In genomic region chr16:66590322-66590721, GRCh38 we compare ENCODE assay signal across 14 cellular contexts. TPM values are rescaled to one million over a fixed set of nuclear protein-coding genes. Genes with fewer than 3 reads are reported as not detected.
A peak's percentile ranks its signal among the peaks of the same experiment; 100 is the strongest.
DNase-seq lines count a peak whose midpoint lies in the region; ATAC-seq and TF ChIP-seq lines count a peak whose summit lies in the region.
"Had no signal": no experiment of that assay in that cellular context is flagged by ENCODE, and none has a peak within 500 bp of the region (broad histone marks: within the 10 kb centered on the region; RNA-seq: fewer than 3 reads in every experiment).

No MANE protein-coding gene starts in this region.

- H3K9me3 Mint-ChIP-seq in activated B cell treated with CpG ODN at 0.5 μM for 24 hours: peaks cover 3% of the 10 kb centered on the region
- H3K9me3 Mint-ChIP-seq in naive thymus-derived CD4-positive, alpha-beta T cell: peaks cover 0 to 3% (median 0%) of the 10 kb centered on the region in 11 donors
- H3K9me3 Mint-ChIP-seq: neural crest cell had no signal

- CTCF ChIA-PET in activated B cell treated with CpG ODN at 0.5 μM for 24 hours (lab: Charles Lee): interaction anchor here (1.0 to 1.5 kb wide), 5 partner anchors 19 to 184 kb away, joined by 3 to 4 read pairs (median 4); no protein-coding TSS in a partner anchor
- CTCF ChIA-PET in naive thymus-derived CD4-positive, alpha-beta T cell (lab: Charles Lee): interaction anchor here (0.7 to 2.5 kb wide), 13 partner anchors 9 to 278 kb away, joined by 3 to 28 read pairs (median 3); no protein-coding TSS in a partner anchor

- no peak overlapping the region for H3K27ac ChIP-seq in naive thymus-derived CD4-positive, alpha-beta T cell (ENCODE audit: low read depth, low read length)

- peaks cover 6 to 7% of the 10 kb centered on the region in 2 donors for H3K4me1 ChIP-seq in naive thymus-derived CD4-positive, alpha-beta T cell (ENCODE audit: control insufficient read depth in 2 of 2, insufficient read depth in 2 of 2, low read length in 2 of 2)

- H3K4me3 Mint-ChIP-seq in activated B cell treated with CpG ODN at 0.5 μM for 24 hours: peak overlapping the region; percentile 82
- peak overlapping the region; percentile 82 to 96 (median 88) for H3K4me3 Mint-ChIP-seq in naive thymus-derived CD4-positive, alpha-beta T cell
- H3K4me3 Mint-ChIP-seq: HFFc6, neural crest cell had no signal

- H3K36me3 Mint-ChIP-seq in activated B cell treated with CpG ODN at 0.5 μM for 24 hours (ENCODE audit: low read depth): no peaks in the 10 kb centered on the region
- peaks cover 0 to 2% (median 0%) of the 10 kb centered on the region in 5 donors for H3K36me3 Mint-ChIP-seq in naive thymus-derived CD4-positive, alpha-beta T cell

- peak overlapping the region; percentile 12 for H3K27ac Mint-ChIP-seq in activated B cell treated with CpG ODN at 0.5 μM for 24 hours
- H3K27ac Mint-ChIP-seq in naive thymus-derived CD4-positive, alpha-beta T cell: peak overlapping the region; percentile 70 to 90 (median 85)
- H3K27ac Mint-ChIP-seq: HFFc6 had no signal

- POLR2A ChIA-PET in activated B cell treated with CpG ODN at 0.5 μM for 24 hours (lab: Charles Lee): interaction anchor here (0.7 to 1.8 kb wide), 3 partner anchors 14 to 1937 kb away, joined by 3 to 8 read pairs (median 5); partner anchors contain the start of gene CMTM3
- POLR2A ChIA-PET in naive thymus-derived CD4-positive, alpha-beta T cell (lab: Charles Lee): interaction anchor here (0.9 to 2.4 kb wide), 6 partner anchors 9 to 182 kb away, joined by 3 to 16 read pairs (median 5); partner anchors contain the start of genes CMTM2 and CMTM3

- peak; percentile 27 for DNase-seq in activated CD4-positive, alpha-beta T cell treated with anti-CD3 and anti-CD28 coated beads for 4 hours
- DNase-seq in activated CD4-positive, alpha-beta T cell treated with anti-CD3 and anti-CD28 coated beads for 48 hours: no peak
- DNase-seq in activated B cell treated with CpG ODN at 0.5 μM for 24 hours (no peak), COLO829 (ENCODE audit: low spot score) (no peak), retina (no peak)
- DNase-seq in naive thymus-derived CD4-positive, alpha-beta T cell: peak in 8 of 9 donors; percentile 32 to 54 (median 43)
- DNase-seq: cerebellar nuclear complex, HFFc6, NCI-H1092 treated with DMSO at 0.1 percent for 48 hours, NCI-H524, spleen had no signal

- H3K9me3 ChIP-seq in naive thymus-derived CD4-positive, alpha-beta T cell (ENCODE audit: control insufficient read depth in 2 of 3, low read length in 3 of 3): no peaks in the 10 kb centered on the region

- no peak for TF ChIP-seq CTCF in activated B cell treated with CpG ODN at 0.5 μM for 24 hours (IDR thresholded peaks at IDR 0.05)

- peaks cover 15% of the 10 kb centered on the region for H3K27me3 Mint-ChIP-seq in activated B cell treated with CpG ODN at 0.5 μM for 24 hours
- peaks cover 0 to 2% (median 0%) of the 10 kb centered on the region in 5 donors for H3K27me3 Mint-ChIP-seq in naive thymus-derived CD4-positive, alpha-beta T cell

- ATAC-seq in GM19395 (IDR thresholded peaks at IDR 0.05; ENCODE audit: unreplicated experiment): peak; percentile 64
- ATAC-seq in activated B cell treated with CpG ODN at 0.5 μM for 24 hours (ENCODE audit: low read depth): no peak
- peak; percentile 43 for ATAC-seq in naive thymus-derived CD4-positive, alpha-beta T cell
- no peak for ATAC-seq in GM21390 (IDR thresholded peaks at IDR 0.05; ENCODE audit: unreplicated experiment)

- H3K4me1 Mint-ChIP-seq in activated B cell treated with CpG ODN at 0.5 μM for 24 hours: peaks cover 41% of the 10 kb centered on the region
- peaks cover 27 to 57% (median 39%) of the 10 kb centered on the region in 7 donors for H3K4me1 Mint-ChIP-seq in naive thymus-derived CD4-positive, alpha-beta T cell
- H3K4me1 Mint-ChIP-seq: neural crest cell had no signal

- intact Hi-C loops in activated B cell treated with CpG ODN at 0.5 μM for 24 hours (cut with micrococcal nuclease): loop anchor here (1.0 kb wide), 1 partner anchor 13 kb away; no protein-coding TSS in a partner anchor
- intact Hi-C loops in naive thymus-derived CD4-positive, alpha-beta T cell (cut with micrococcal nuclease): loop anchor here in 1 of 2 donors (1.0 kb wide), 3 partner anchors 14 to 68 kb away; partner anchors contain the start of genes CKLF and CMTM3

- no peaks in the 10 kb centered on the region for H3K36me3 ChIP-seq in naive thymus-derived CD4-positive, alpha-beta T cell (ENCODE audit: control insufficient read depth in 2 of 3, insufficient read depth in 3 of 3, low read length in 3 of 3)
- H3K36me3 ChIP-seq: spleen had no signal

- H3K4me3 ChIP-seq in naive thymus-derived CD4-positive, alpha-beta T cell (ENCODE audit: low read length): peak overlapping the region; percentile 63

- no peaks in the 10 kb centered on the region for H3K27me3 ChIP-seq in naive thymus-derived CD4-positive, alpha-beta T cell (ENCODE audit: control insufficient read depth in 2 of 2, insufficient read depth in 2 of 2, low read length in 2 of 2)
- H3K27me3 ChIP-seq: spleen had no signal

RNA-seq across cellular contexts. Expression of gene CMTM2, which starts 11.1 kb away (rescaled TPM):
- total RNA-seq in activated B cell treated with CpG ODN at 0.5 μM for 24 hours: not detected in 2 replicates
- total RNA-seq in naive thymus-derived CD4-positive, alpha-beta T cell: 1 to 10 TPM in 1 of 5 experiments, under 1 TPM in 2, not detected in 2; 0.58 to 1.8 (median 0.81) TPM
- polyA plus RNA-seq in naive thymus-derived CD4-positive, alpha-beta T cell: not detected
- total RNA-seq: HFFc6 had no signal

RNA-seq across cellular contexts. Expression of gene CMTM3, which starts 14.2 kb away (rescaled TPM):
- 4.4 and 5.8 TPM in 2 replicates for total RNA-seq in activated B cell treated with CpG ODN at 0.5 μM for 24 hours
- total RNA-seq in naive thymus-derived CD4-positive, alpha-beta T cell: 100 to 1,000 TPM in 1 of 5 experiments, 10 to 100 TPM in 4; 52.0 to 138 (median 61.4) TPM
- polyA plus RNA-seq in naive thymus-derived CD4-positive, alpha-beta T cell: 10 to 100 TPM; 72.5 to 89.8 TPM

RNA-seq across cellular contexts. Expression of gene CMTM1, which starts 24.1 kb away (rescaled TPM):
- 0.95 and 1.9 TPM in 2 replicates for total RNA-seq in activated B cell treated with CpG ODN at 0.5 μM for 24 hours
- total RNA-seq in naive thymus-derived CD4-positive, alpha-beta T cell: 10 to 100 TPM in 1 of 5 experiments, 1 to 10 TPM in 4; 1.3 to 23.3 (median 5.2) TPM
- under 1 TPM; 0.36 to 0.41 TPM for polyA plus RNA-seq in naive thymus-derived CD4-positive, alpha-beta T cell

RNA-seq across cellular contexts. Expression of gene CKLF, which starts 37.9 kb away (rescaled TPM):
- total RNA-seq in activated B cell treated with CpG ODN at 0.5 μM for 24 hours: 12.1 and 20.0 TPM in 2 replicates
- 100 to 1,000 TPM in 1 of 5 experiments, 10 to 100 TPM in 4; 24.1 to 160 (median 42.9) TPM for total RNA-seq in naive thymus-derived CD4-positive, alpha-beta T cell
- polyA plus RNA-seq in naive thymus-derived CD4-positive, alpha-beta T cell: 100 to 1,000 TPM in 1 of 2 donors, 10 to 100 TPM in 1; 56.4 to 110 TPM

RNA-seq across cellular contexts. Expression of gene TK2, which starts 40.4 kb away (rescaled TPM):
- total RNA-seq in activated B cell treated with CpG ODN at 0.5 μM for 24 hours: 4.0 and 4.8 TPM in 2 replicates
- 10 to 100 TPM in 2 of 5 experiments, 1 to 10 TPM in 3; 6.2 to 19.8 (median 7.9) TPM for total RNA-seq in naive thymus-derived CD4-positive, alpha-beta T cell
- 1 to 10 TPM; 3.5 to 4.1 TPM for polyA plus RNA-seq in naive thymus-derived CD4-positive, alpha-beta T cell

Comparison
In these comparisons a context has a peak if more than half of its experiments do, and no peak if none do; other contexts are left out.
1. DNase-seq: peak in activated CD4-positive, alpha-beta T cell treated with anti-CD3 and anti-CD28 coated beads for 4 hours (2 of 2) and naive thymus-derived CD4-positive, alpha-beta T cell (8 of 9); none in activated CD4-positive, alpha-beta T cell treated with anti-CD3 and anti-CD28 coated beads for 48 hours (single experiment), activated B cell treated with CpG ODN at 0.5 μM for 24 hours (single experiment), COLO829 (single experiment) and retina (single experiment).
2. ATAC-seq: peak in GM19395 (single experiment) and naive thymus-derived CD4-positive, alpha-beta T cell (single experiment); none in activated B cell treated with CpG ODN at 0.5 μM for 24 hours (single experiment) and GM21390 (single experiment).